8 cellular contexts compared by ENCODE assay signal in genomic region chr15:25439456-25439836, GRCh38. TPM values are rescaled to one million over a fixed set of nuclear protein-coding genes. Genes with fewer than 3 reads are reported as not detected.
DNase-seq lines count a peak whose midpoint lies in the region; ATAC-seq and TF ChIP-seq lines count a peak whose summit lies in the region.

No MANE protein-coding gene starts in this region.

- no peaks in the 10 kb centered on the region for H3K9me3 ChIP-seq in neutrophil

- peaks cover 33 to 40% (median 34%) of the 10 kb centered on the region in 3 donors for H3K4me1 Mint-ChIP-seq in T-cell

- H3K36me3 Mint-ChIP-seq in T-cell, result peaks cover 7% of the 10 kb centered on the region

- H3K4me1 ChIP-seq in neutrophil (ENCODE audit: control insufficient read depth in 1 of 2, insufficient read depth in 1 of 2, low read depth in 1 of 2, low read length in 1 of 2), result peaks cover 12 to 20% of the 10 kb centered on the region in 2 experiments

- no peaks in the 10 kb centered on the region for H3K27me3 ChIP-seq in neutrophil

- peaks cover 1 to 2% of the 10 kb centered on the region in 2 donors for H3K27me3 Mint-ChIP-seq in T-cell

- peak overlapping the region; percentile 81 to 85 (median 84) for H3K4me3 Mint-ChIP-seq in T-cell

- no peaks in the 10 kb centered on the region for H3K36me3 ChIP-seq in neutrophil

- no peak for TF ChIP-seq CTCF in fibroblast of mammary gland (conservative IDR thresholded peaks at IDR 0.05; ENCODE audit: control insufficient read depth, insufficient read depth, low read depth, low read length)
- no peak for TF ChIP-seq CTCF in neutrophil (IDR thresholded peaks at IDR 0.05)

- peak; percentile 5 for ATAC-seq in HG03060 (IDR thresholded peaks at IDR 0.05; ENCODE audit: low read depth, unreplicated experiment)
- no peak for ATAC-seq in T-cell (replicated peaks in 1 of 4)
- ATAC-seq in GM19467 (IDR thresholded peaks at IDR 0.05; ENCODE audit: unreplicated experiment), result no peak

- peaks cover 0 to 2% (median 0%) of the 10 kb centered on the region in 3 donors for H3K9me3 Mint-ChIP-seq in T-cell

- CTCF ChIA-PET in T-cell (lab: Charles Lee), result interaction anchor here in 1 of 2 donors (0.6 to 0.7 kb wide), 2 partner anchors 64 to 818 kb away, joined by 3 to 7 read pairs; no protein-coding TSS in a partner anchor

- DNase-seq in stimulated activated CD8-positive, alpha-beta memory T cell treated with anti-CD3 and anti-CD28 coated beads, Interleukin-15, amount 100 ng/mL, for 24 hours (ENCODE audit: low read depth), result peak; percentile 7
- DNase-seq in stimulated activated CD8-positive, alpha-beta memory T cell treated with anti-CD3 and anti-CD28 coated beads, Interleukin-4, amount 100 ng/mL, for 48 hours, result no peak
- peak in 1 of 34 experiments; percentile 1 for DNase-seq in T-cell
- peak; percentile 48 for DNase-seq in fibroblast of mammary gland (ENCODE audit: low read depth)
- DNase-seq in activated CD8-positive, alpha-beta memory T cell treated with anti-CD3 and anti-CD28 coated beads for 24 hours, result no peak

- H3K27ac Mint-ChIP-seq in T-cell, result peak overlapping the region; percentile 76 to 79

- peak overlapping the region; percentile 82 for H3K4me3 ChIP-seq in fibroblast of mammary gland (ENCODE audit: control insufficient read depth, low read depth, low read length)
- peak overlapping the region; percentile 82 to 88 for H3K4me3 ChIP-seq in neutrophil (ENCODE audit: low read depth in 1 of 2, low read length in 1 of 2)

- POLR2A ChIA-PET in T-cell (lab: Charles Lee), result interaction anchor here in 1 of 2 donors (0.6 kb wide), 1 partner anchor 343 kb away, joined by 3 read pairs; no protein-coding TSS in a partner anchor

- H3K27ac ChIP-seq in neutrophil, result peak overlapping the region; percentile 82

RNA-seq across cellular contexts. Expression of gene UBE3A, which starts 0.6 kb away (rescaled TPM):
- total RNA-seq in T-cell, result 100 to 1,000 TPM; 115 to 119 (median 118) TPM

Comparison
In these comparisons a context has a peak if more than half of its experiments do, and no peak if none do; other contexts are left out.
1. DNase-seq: peak in stimulated activated CD8-positive, alpha-beta memory T cell treated with anti-CD3 and anti-CD28 coated beads, Interleukin-15, amount 100 ng/mL, for 24 hours (single experiment) and fibroblast of mammary gland (single experiment); none in stimulated activated CD8-positive, alpha-beta memory T cell treated with anti-CD3 and anti-CD28 coated beads, Interleukin-4, amount 100 ng/mL, for 48 hours (single experiment) and activated CD8-positive, alpha-beta memory T cell treated with anti-CD3 and anti-CD28 coated beads for 24 hours (single experiment).